Comparison of ENCODE assay signal across 1 cellular context in genomic region chr6:25987845-25988244, GRCh38.
TF ChIP-seq lines count a peak whose summit lies in the region.

No MANE protein-coding gene starts in this region.

TF ChIP-seq in H1, 55 proteins besides CTCF, POLR2A, EP300 and RAD21:
- TF ChIP-seq YY1 (IDR thresholded peaks at IDR 0.05; ENCODE audit: low read depth, low read length) (peak; percentile 81; the same call in 1 of the 2 replicates), KDM4A (IDR thresholded peaks at IDR 0.05; ENCODE audit: low read depth, low read length, severe bottlenecking) (no peak)
